ENCODE assay signal across 25 cellular contexts in the genomic region with DNA sequence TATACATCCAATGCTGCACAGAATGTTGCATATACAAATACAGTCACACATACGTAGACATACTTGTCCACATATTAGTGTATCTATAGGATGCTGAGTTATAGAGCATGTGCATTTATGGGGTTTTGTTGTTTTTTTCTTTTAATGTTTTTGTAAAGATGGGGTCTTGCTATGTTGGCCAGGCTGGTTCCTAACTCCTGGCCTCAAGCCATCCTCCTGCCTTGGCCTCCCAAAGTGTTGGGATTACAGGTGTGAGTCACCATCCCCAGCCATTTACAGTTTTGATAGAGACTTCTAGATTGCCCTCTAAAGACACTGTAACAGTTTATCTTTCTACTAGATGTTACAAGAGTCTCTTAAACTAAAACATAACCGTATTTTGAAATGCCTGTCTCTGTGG. TPM values are rescaled to one million over a fixed set of nuclear protein-coding genes. Genes with fewer than 3 reads are reported as not detected.
"Had no signal": no experiment of that assay in that cellular context is flagged by ENCODE, and none has a peak within 500 bp of the region (broad histone marks: within the 10 kb centered on the region; RNA-seq: fewer than 3 reads in every experiment).

No MANE protein-coding gene starts in this region.

- H3K27ac Mint-ChIP-seq: stimulated activated naive CD8-positive, alpha-beta T cell treated with anti-CD3 and anti-CD28 coated beads, Interleukin-15, Interleukin-2, amounts not matched to agents 100 ng/mL and 50 ng/mL, for 24 hours had no signal

- H3K27ac ChIP-seq: left ventricle myocardium inferior, ovary, right atrium auricular region, skin epidermis, suprapubic skin, thoracic aorta, tibial artery, upper lobe of right lung had no signal

- H3K4me3 ChIP-seq: left ventricle myocardium inferior, lung, mucosa of descending colon, ovary, right atrium auricular region, skin epidermis, suprapubic skin, thoracic aorta, tibial artery, upper lobe of right lung had no signal

- FAIRE-seq: urothelium cell line had no signal

- ATAC-seq: mucosa of descending colon; naive thymus-derived CD4-positive, alpha-beta T cell; natural killer cell treated with Interleukin-12 subunit alpha and Interleukin-12 subunit beta and Interleukin-15 and Interleukin-18, amount 100 ng/mL, for 72 hours; sciatic nerve; upper lobe of right lung had no signal

- H3K9me3 Mint-ChIP-seq: naive thymus-derived CD4-positive, alpha-beta T cell; natural killer cell treated with Interleukin-12 subunit alpha and Interleukin-12 subunit beta and Interleukin-15 and Interleukin-18, amount 100 ng/mL, for 72 hours; stimulated activated naive CD8-positive, alpha-beta T cell treated with anti-CD3 and anti-CD28 coated beads, Interleukin-15, Interleukin-2, amounts not matched to agents 100 ng/mL and 50 ng/mL, for 24 hours had no signal

- H3K36me3 ChIP-seq: ovary had no signal

- H3K27me3 Mint-ChIP-seq: naive thymus-derived CD4-positive, alpha-beta T cell; natural killer cell treated with Interleukin-12 subunit alpha and Interleukin-12 subunit beta and Interleukin-15 and Interleukin-18, amount 100 ng/mL, for 72 hours; progenitor cell of endocrine pancreas; stimulated activated naive CD8-positive, alpha-beta T cell treated with anti-CD3 and anti-CD28 coated beads, Interleukin-15, Interleukin-2, amounts not matched to agents 100 ng/mL and 50 ng/mL, for 24 hours had no signal

- DNase-seq: islet precursor cell; left ventricle myocardium inferior; mesendoderm; midbrain; mucosa of descending colon; naive thymus-derived CD4-positive, alpha-beta T cell; ovary; stimulated activated CD4-positive, alpha-beta T cell treated with anti-CD3 and anti-CD28 coated beads, Interleukin-12 subunit alpha, Interleukin-12 subunit beta, amount 100 ng/mL, for 4 hours; stimulated activated CD4-positive, alpha-beta T cell treated with anti-CD3 and anti-CD28 coated beads, Interleukin-15, amount 100 ng/mL, for 24 hours; stimulated activated CD4-positive, alpha-beta T cell treated with anti-CD3 and anti-CD28 coated beads, Interleukin-2, amount 100 ng/mL, for 24 hours; stimulated activated CD4-positive, alpha-beta T cell treated with anti-CD3 and anti-CD28 coated beads, Interleukin-4, amount 100 ng/mL, for 1 hour; stimulated activated naive CD4-positive, alpha-beta T cell; tibial artery; trophoblast cell; upper lobe of right lung had no signal

- H3K4me3 Mint-ChIP-seq: naive thymus-derived CD4-positive, alpha-beta T cell; natural killer cell treated with Interleukin-12 subunit alpha and Interleukin-12 subunit beta and Interleukin-15 and Interleukin-18, amount 100 ng/mL, for 72 hours; stimulated activated naive CD8-positive, alpha-beta T cell treated with anti-CD3 and anti-CD28 coated beads, Interleukin-15, Interleukin-2, amounts not matched to agents 100 ng/mL and 50 ng/mL, for 24 hours had no signal

- H3K4me1 ChIP-seq: left ventricle myocardium inferior, right atrium auricular region, suprapubic skin, tibial artery, upper lobe of right lung had no signal

- H3K9me3 ChIP-seq: left ventricle myocardium inferior, mucosa of descending colon, ovary, right atrium auricular region, suprapubic skin, thoracic aorta, tibial artery, upper lobe of right lung had no signal

RNA-seq across cellular contexts. Expression of a gene that starts 59.5 kb away (rescaled TPM):
- total RNA-seq: natural killer cell treated with Interleukin-12 subunit alpha and Interleukin-12 subunit beta and Interleukin-15 and Interleukin-18, amount 100 ng/mL, for 72 hours had no signal
